In genomic region chr2:22907330-22907729, GRCh38 we compare ENCODE assay signal across 17 cellular contexts.
DNase-seq lines count a peak whose midpoint lies in the region; ATAC-seq and TF ChIP-seq lines count a peak whose summit lies in the region.
"Had no signal": no experiment of that assay in that cellular context is flagged by ENCODE, and none has a peak within 500 bp of the region (broad histone marks: within the 10 kb centered on the region; RNA-seq: fewer than 3 reads in every experiment).

No MANE protein-coding gene starts in this region.

- ATAC-seq in left cardiac atrium (peak; percentile 61 to 65), Right ventricle myocardium inferior (no peak), body of pancreas (no peak), lower lobe of right lung (peak; percentile 87 to 92), HG02981 (IDR thresholded peaks at IDR 0.05; ENCODE audit: unreplicated experiment) (no peak)
- ATAC-seq in stimulated activated naive CD8-positive, alpha-beta T cell treated with anti-CD3 and anti-CD28 coated beads, Interleukin-15, Interleukin-2, amounts not matched to agents 100 U/mL and 50 U/mL, for 24 hours = no peak

- H3K4me3 Mint-ChIP-seq in activated CD4-positive, alpha-beta memory T cell treated with anti-CD3 and anti-CD28 coated beads, Interleukin-2, amount 10 ng/mL, durations not matched to agents 7 days and 5 days = no peak overlapping the region
- H3K4me3 Mint-ChIP-seq: CD14-positive monocyte had no signal

- POLR2A ChIA-PET in activated CD4-positive, alpha-beta memory T cell treated with anti-CD3 and anti-CD28 coated beads, Interleukin-2, amount 10 ng/mL, durations not matched to agents 7 days and 5 days (lab: Charles Lee) = no interaction called here

- no peak for TF ChIP-seq EP300 in transverse colon (IDR thresholded peaks at IDR 0.05; ENCODE audit: low read depth)

- H3K36me3 Mint-ChIP-seq in activated CD4-positive, alpha-beta memory T cell treated with anti-CD3 and anti-CD28 coated beads, Interleukin-2, amount 10 ng/mL, durations not matched to agents 7 days and 5 days (ENCODE audit: low read depth) = no peaks in the 10 kb centered on the region
- H3K36me3 Mint-ChIP-seq: CD14-positive monocyte had no signal

- H3K4me3 ChIP-seq in body of pancreas = no peak overlapping the region
- no peak overlapping the region for H3K4me3 ChIP-seq in lower lobe of right lung
- no peak overlapping the region for H3K4me3 ChIP-seq in transverse colon
- H3K4me3 ChIP-seq: SJCRH30 had no signal

- intact Hi-C loops in left cardiac atrium (cut with DNase I) (no loop called here), Right ventricle myocardium inferior (cut with DNase I) (loop anchor here (10.0 kb wide), 1 partner anchor 447 kb away; no protein-coding TSS in a partner anchor), body of pancreas (cut with DNase I) (no loop called here), lower lobe of right lung (cut with DNase I) (no loop called here), transverse colon (cut with DNase I; ENCODE audit: low total_unique reads) (no loop called here)

- H3K27ac Mint-ChIP-seq in activated CD4-positive, alpha-beta memory T cell treated with anti-CD3 and anti-CD28 coated beads, Interleukin-2, amount 10 ng/mL, durations not matched to agents 7 days and 5 days = no peak overlapping the region
- H3K27ac Mint-ChIP-seq: CD14-positive monocyte had no signal

- DNase-seq in left cardiac atrium (peak; percentile 24), Right ventricle myocardium inferior (ENCODE audit: missing footprints) (no peak), body of pancreas (peak in 3 of 4 donors; percentile 12 to 40 (median 18)), lower lobe of right lung (no peak), transverse colon (peak; percentile 12)
- DNase-seq in stimulated activated naive CD8-positive, alpha-beta T cell treated with anti-CD3 and anti-CD28 coated beads, Interleukin-15, Interleukin-2, amounts not matched to agents 100 U/mL and 50 U/mL, for 24 hours = no peak
- DNase-seq in activated CD4-positive, alpha-beta memory T cell treated with anti-CD3 and anti-CD28 coated beads, Interleukin-2, amount 10 ng/mL, durations not matched to agents 7 days and 5 days = no peak
- DNase-seq: COR-L47, GF-D8, GOT3, KG1, NCI-H187 treated with DMSO at 0.1 percent for 48 hours, NCI-H345, NCI-H526 treated with DMSO at 0.1 percent for 48 hours had no signal

- TF ChIP-seq CTCF in body of pancreas (IDR thresholded peaks at IDR 0.05) (no peak), lower lobe of right lung (IDR thresholded peaks at IDR 0.05) (no peak), transverse colon (IDR thresholded peaks at IDR 0.05) (no peak)

- no peaks in the 10 kb centered on the region for H3K36me3 ChIP-seq in body of pancreas (replicated peaks in 1 of 2; ENCODE audit: insufficient read depth in 1 of 2, low read depth in 2 of 2)
- H3K36me3 ChIP-seq in lower lobe of right lung = no peaks in the 10 kb centered on the region
- H3K36me3 ChIP-seq in transverse colon = no peaks in the 10 kb centered on the region
- H3K36me3 ChIP-seq: SJCRH30 had no signal

- CTCF ChIA-PET in activated CD4-positive, alpha-beta memory T cell treated with anti-CD3 and anti-CD28 coated beads, Interleukin-2, amount 10 ng/mL, durations not matched to agents 7 days and 5 days (lab: Charles Lee) = no interaction called here

- H3K4me1 ChIP-seq in body of pancreas = no peaks in the 10 kb centered on the region
- H3K4me1 ChIP-seq in lower lobe of right lung = no peaks in the 10 kb centered on the region
- no peaks in the 10 kb centered on the region for H3K4me1 ChIP-seq in transverse colon

- H3K27me3 Mint-ChIP-seq in activated CD4-positive, alpha-beta memory T cell treated with anti-CD3 and anti-CD28 coated beads, Interleukin-2, amount 10 ng/mL, durations not matched to agents 7 days and 5 days = no peaks in the 10 kb centered on the region

- H3K27ac ChIP-seq in body of pancreas = no peak overlapping the region
- H3K27ac ChIP-seq in lower lobe of right lung = no peak overlapping the region
- H3K27ac ChIP-seq in transverse colon = no peak overlapping the region
- H3K27ac ChIP-seq: SJCRH30 had no signal

- 45 to 54% methylated on average over 2 of the region's 2 CpGs for WGBS in body of pancreas, 2 donors
- WGBS in transverse colon (ENCODE audit: low coverage in 1 of 2), 2 donors = 71 to 88% methylated on average over 2 of the region's 2 CpGs

- H3K4me1 Mint-ChIP-seq in activated CD4-positive, alpha-beta memory T cell treated with anti-CD3 and anti-CD28 coated beads, Interleukin-2, amount 10 ng/mL, durations not matched to agents 7 days and 5 days = no peaks in the 10 kb centered on the region
- H3K4me1 Mint-ChIP-seq: CD14-positive monocyte had no signal

- no peaks in the 10 kb centered on the region for H3K9me3 Mint-ChIP-seq in activated CD4-positive, alpha-beta memory T cell treated with anti-CD3 and anti-CD28 coated beads, Interleukin-2, amount 10 ng/mL, durations not matched to agents 7 days and 5 days

- no peaks in the 10 kb centered on the region for H3K9me3 ChIP-seq in body of pancreas
- no peaks in the 10 kb centered on the region for H3K9me3 ChIP-seq in lower lobe of right lung
- no peaks in the 10 kb centered on the region for H3K9me3 ChIP-seq in transverse colon
- H3K9me3 ChIP-seq: SJCRH30 had no signal

- no peaks in the 10 kb centered on the region for H3K27me3 ChIP-seq in body of pancreas
- H3K27me3 ChIP-seq in lower lobe of right lung (ENCODE audit: low read depth) = no peaks in the 10 kb centered on the region
- H3K27me3 ChIP-seq in transverse colon = no peaks in the 10 kb centered on the region
- H3K27me3 ChIP-seq: SJCRH30 had no signal

- in situ Hi-C loops in transverse colon (cut with MboI; ENCODE audit: low pct_ligation_motif_present in 1 of 4, low pct_unique_long_range_greater_than_20kb in 1 of 4, low sequenced_read_pairs in 3 of 4) = no loop called here

- TF ChIP-seq POLR2A in body of pancreas (IDR thresholded peaks at IDR 0.05) (no peak), transverse colon (IDR thresholded peaks at IDR 0.05) (no peak)

Comparison
In these comparisons a context has a peak if more than half of its experiments do, and no peak if none do; other contexts are left out.
1. ATAC-seq: peak in left cardiac atrium (2 of 2) and lower lobe of right lung (2 of 2); none in Right ventricle myocardium inferior (single experiment), body of pancreas (single experiment), stimulated activated naive CD8-positive, alpha-beta T cell treated with anti-CD3 and anti-CD28 coated beads, Interleukin-15, Interleukin-2, amounts not matched to agents 100 U/mL and 50 U/mL, for 24 hours (single experiment) and HG02981 (single experiment).
2. DNase-seq: peak in left cardiac atrium (single experiment), body of pancreas (3 of 4) and transverse colon (single experiment); none in Right ventricle myocardium inferior (single experiment), lower lobe of right lung (single experiment), stimulated activated naive CD8-positive, alpha-beta T cell treated with anti-CD3 and anti-CD28 coated beads, Interleukin-15, Interleukin-2, amounts not matched to agents 100 U/mL and 50 U/mL, for 24 hours (single experiment) and activated CD4-positive, alpha-beta memory T cell treated with anti-CD3 and anti-CD28 coated beads, Interleukin-2, amount 10 ng/mL, durations not matched to agents 7 days and 5 days (single experiment).